In genomic region chr11:3346587-3346986, GRCh38 we compare ENCODE assay signal across 3 cellular contexts.
"Had no signal": no experiment of that assay in that cellular context is flagged by ENCODE, and none has a peak within 500 bp of the region (broad histone marks: within the 10 kb centered on the region; RNA-seq: fewer than 3 reads in every experiment).

No MANE protein-coding gene starts in this region.

- H3K4me3 ChIP-seq: GM12878 had no signal

- ATAC-seq: GM12878 had no signal

- DNase-seq: GDM1, GF-D8 had no signal
